In genomic region chr11:117201516-117201866, GRCh38 we compare ENCODE assay signal across 12 cellular contexts. TPM values are rescaled to one million over a fixed set of nuclear protein-coding genes. Genes with fewer than 3 reads are reported as not detected.
DNase-seq lines count a peak whose midpoint lies in the region; ATAC-seq and TF ChIP-seq lines count a peak whose summit lies in the region.
"Had no signal": no experiment of that assay in that cellular context is flagged by ENCODE, and none has a peak within 500 bp of the region (broad histone marks: within the 10 kb centered on the region; RNA-seq: fewer than 3 reads in every experiment).

No MANE protein-coding gene starts in this region.

- POLR2A ChIA-PET in PC-3 (lab: Charles Lee; ENCODE audit: unreplicated experiment): no interaction called here

- BruUV-seq in PC-3 (replicated peaks; lab: Mats Ljungman, UMichigan): no TSS peak

- no peak for ATAC-seq in heart left ventricle
- no peak for ATAC-seq in left cardiac atrium
- no peak for ATAC-seq in aorta (ENCODE audit: low FRiP score)
- ATAC-seq in PC-3: no peak

- H4K20me1 ChIP-seq in osteoblast (ENCODE audit: insufficient read depth, low read length) (peaks cover 59% of the 10 kb centered on the region), PC-3 (ENCODE audit: low read length) (no peaks in the 10 kb centered on the region)

- no peak for TF ChIP-seq POLR2A in heart left ventricle (IDR thresholded peaks at IDR 0.05)

- intact Hi-C loops in heart left ventricle (cut with DNase I): no loop called here
- intact Hi-C loops in left cardiac atrium (cut with DNase I): no loop called here
- intact Hi-C loops in aorta (cut with DNase I): no loop called here
- intact Hi-C loops in PC-3 (cut with micrococcal nuclease): no loop called here

- H3K27me3 ChIP-seq in heart left ventricle: no peaks in the 10 kb centered on the region
- no peaks in the 10 kb centered on the region for H3K27me3 ChIP-seq in osteoblast (ENCODE audit: insufficient read depth, low read length)
- no peaks in the 10 kb centered on the region for H3K27me3 ChIP-seq in aorta (ENCODE audit: control insufficient read depth in 1 of 2, insufficient read depth in 2 of 2, low read length in 1 of 2)
- no peaks in the 10 kb centered on the region for H3K27me3 ChIP-seq in HAP-1 (ENCODE audit: low read depth)
- H3K27me3 ChIP-seq in PC-3 (ENCODE audit: low read length): no peaks in the 10 kb centered on the region

- peak overlapping the region; percentile 91 for H3K4me2 ChIP-seq in osteoblast (ENCODE audit: insufficient read depth, low read length)
- no peak overlapping the region for H3K4me2 ChIP-seq in PC-3 (ENCODE audit: low read length)

- peaks cover 69% of the 10 kb centered on the region for H3K79me2 ChIP-seq in osteoblast (ENCODE audit: insufficient read depth, low read length)
- no peaks in the 10 kb centered on the region for H3K79me2 ChIP-seq in PC-3 (ENCODE audit: low read length)

- H3K9me3 ChIP-seq in heart left ventricle (no peaks in the 10 kb centered on the region), osteoblast (ENCODE audit: low read depth, low read length) (no peaks in the 10 kb centered on the region), aorta (ENCODE audit: control insufficient read depth, low read length) (no peaks in the 10 kb centered on the region), HAP-1 (no peaks in the 10 kb centered on the region), PC-3 (ENCODE audit: low read length) (no peaks in the 10 kb centered on the region)

- CTCF ChIA-PET in PC-3 (lab: Charles Lee): no interaction called here

- H3K9me2 ChIP-seq in PC-3 (replicated peaks; ENCODE audit: low read length): no peaks in the 10 kb centered on the region

- H3K4me3 ChIP-seq in heart left ventricle (peak overlapping the region in 10 of 12 donors; percentile 7 to 80 (median 50)), fibroblast of pulmonary artery (replicated peaks; ENCODE audit: low read depth, low read length) (peak overlapping the region; percentile 67), osteoblast (ENCODE audit: insufficient read depth, low read length) (peak overlapping the region; percentile 96), aorta (ENCODE audit: low read length in 2 of 2) (peak overlapping the region; percentile 38 to 98), HAP-1 (no peak overlapping the region), PC-3 (ENCODE audit: low read length) (no peak overlapping the region)

- DNase-seq in heart left ventricle: peak in 2 of 5 donors; percentile 10 to 40
- no peak for DNase-seq in left cardiac atrium
- peak; percentile 14 for DNase-seq in fibroblast of pulmonary artery (ENCODE audit: low read depth)
- peak; percentile 79 for DNase-seq in osteoblast (ENCODE audit: insufficient read length, low spot score, missing footprints)
- peak in 1 of 2 donors; percentile 52 for DNase-seq in aorta
- no peak for DNase-seq in HAP-1 (ENCODE audit: low spot score in 2 of 2)
- no peak for DNase-seq in PC-3
- no peak for DNase-seq in SKM-1 (lab: John Stamatoyannopoulos, UW; ENCODE audit: unreplicated experiment)
- DNase-seq: naive B cell; NCI-H2171; stimulated activated CD4-positive, alpha-beta T cell treated with anti-CD3 and anti-CD28 coated beads, Interleukin-2, amount 100 ng/mL, for 48 hours; T1000 had no signal

- H3K27ac ChIP-seq in heart left ventricle (peak overlapping the region in 11 of 12 donors; percentile 23 to 99 (median 75)), osteoblast (ENCODE audit: low read depth, low read length) (peak overlapping the region; percentile 96), aorta (ENCODE audit: low read depth in 1 of 2, low read length in 2 of 2) (peak overlapping the region; percentile 62 to 94), PC-3 (ENCODE audit: low read length) (no peak overlapping the region)

- H3F3A ChIP-seq in PC-3 (ENCODE audit: low read length, unreplicated experiment): no peaks in the 10 kb centered on the region

- no peak overlapping the region for H2AFZ ChIP-seq in osteoblast (ENCODE audit: low read length)
- H2AFZ ChIP-seq in PC-3 (ENCODE audit: low read length): no peak overlapping the region

- TF ChIP-seq CTCF in heart left ventricle (IDR thresholded peaks at IDR 0.05) (no peak), fibroblast of pulmonary artery (IDR thresholded peaks at IDR 0.05; ENCODE audit: low read length, missing control alignments) (no peak), osteoblast (IDR thresholded peaks at IDR 0.05; ENCODE audit: extremely low read depth, low read depth, low read length) (no peak), PC-3 (conservative IDR thresholded peaks at IDR 0.05; ENCODE audit: low read depth, low read length) (no peak)

- no peak overlapping the region for H3K9ac ChIP-seq in PC-3 (ENCODE audit: low read length)

- H3K36me3 ChIP-seq in heart left ventricle: peaks cover 0 to 42% (median 32%) of the 10 kb centered on the region in 9 donors
- H3K36me3 ChIP-seq in osteoblast (ENCODE audit: insufficient read depth, low read length): peaks cover 64% of the 10 kb centered on the region
- H3K36me3 ChIP-seq in aorta (ENCODE audit: control insufficient read depth in 1 of 2, insufficient read depth in 2 of 2, low read length in 1 of 2): peaks cover 0 to 21% of the 10 kb centered on the region in 2 donors
- H3K36me3 ChIP-seq in HAP-1 (replicated peaks): 0 out of 2 replicates have a peak, but pooled peaks cover 3% of the 10 kb centered on the region
- H3K36me3 ChIP-seq in PC-3 (ENCODE audit: low read depth, low read length): peaks cover 4% of the 10 kb centered on the region; the same call in 1 of the 2 replicates

- in situ Hi-C loops in HAP-1 (cut with MboI; ENCODE audit: low sequenced_read_pairs): no loop called here

- H3K4me1 ChIP-seq in heart left ventricle (peaks cover 0 to 66% (median 30%) of the 10 kb centered on the region in 12 donors), osteoblast (ENCODE audit: insufficient read depth, low read length) (peaks cover 39% of the 10 kb centered on the region), aorta (ENCODE audit: control insufficient read depth in 1 of 2, insufficient read depth in 2 of 2, low read length in 2 of 2) (no peaks in the 10 kb centered on the region), HAP-1 (no peaks in the 10 kb centered on the region), PC-3 (ENCODE audit: insufficient read depth, low read length) (peaks cover 5% of the 10 kb centered on the region; the same call in 1 of the 2 replicates)

- WGBS in heart left ventricle, 4 donors: 40 to 66% (median 49%) methylated on average over 7 to 9 of the region's 9 CpGs
- 2 to 5% methylated on average over 8 to 9 of the region's 9 CpGs for WGBS in aorta, 2 donors

RNA-seq across cellular contexts. Expression of gene TAGLN, which starts 2.3 kb away (rescaled TPM):
- total RNA-seq in heart left ventricle: 100 to 1,000 TPM in 7 of 9 donors, 10 to 100 TPM in 2; 63.7 to 338 (median 173) TPM
- polyA plus RNA-seq in heart left ventricle: 100 to 1,000 TPM; 319 to 399 TPM
- 1,000 to 10,000 TPM in 1 of 2 donors, 100 to 1,000 TPM in 1; 829 to 1,367 TPM for total RNA-seq in left cardiac atrium
- total RNA-seq in osteoblast: 3,614 and 3,853 TPM in 2 replicates
- over 10,000 TPM in 1 of 2 donors, 1,000 to 10,000 TPM in 1; 4,857 to 10,188 TPM for total RNA-seq in aorta
- over 10,000 TPM; 12,625 to 13,815 TPM for polyA plus RNA-seq in aorta
- total RNA-seq in PC-3 (2014; rRNA removed): 8.0 and 10.3 TPM in 2 replicates

RNA-seq across cellular contexts. Expression of gene SIDT2, which starts 22.9 kb away (rescaled TPM):
- total RNA-seq in heart left ventricle: 10 to 100 TPM; 17.2 to 45.5 (median 22.2) TPM
- 10 to 100 TPM; 13.9 to 14.5 TPM for polyA plus RNA-seq in heart left ventricle
- 10 to 100 TPM; 40.8 to 48.5 TPM for total RNA-seq in left cardiac atrium
- 27.5 and 35.7 TPM in 2 replicates for total RNA-seq in osteoblast
- total RNA-seq in aorta: 10 to 100 TPM; 51.2 to 81.3 TPM
- 10 to 100 TPM; 10.4 to 62.9 TPM for polyA plus RNA-seq in aorta
- 13.6 and 22.7 TPM in 2 replicates for total RNA-seq in PC-3 (2014; rRNA removed)

RNA-seq across cellular contexts. Expression of gene PCSK7, which starts 30.4 kb away (rescaled TPM):
- total RNA-seq in heart left ventricle: 10 to 100 TPM; 16.9 to 43.4 (median 25.5) TPM
- polyA plus RNA-seq in heart left ventricle: 10 to 100 TPM; 27.8 to 34.6 TPM
- total RNA-seq in left cardiac atrium: 10 to 100 TPM; 29.2 to 42.5 TPM
- total RNA-seq in osteoblast: 44.5 and 51.9 TPM in 2 replicates
- total RNA-seq in aorta: 10 to 100 TPM; 52.8 to 71.5 TPM
- 10 to 100 TPM; 23.5 to 57.0 TPM for polyA plus RNA-seq in aorta
- 43.6 and 55.1 TPM in 2 replicates for total RNA-seq in PC-3 (2014; rRNA removed)

RNA-seq across cellular contexts. Expression of gene RNF214, which starts 31.0 kb away (rescaled TPM):
- total RNA-seq in heart left ventricle (10 to 100 TPM; 16.1 to 31.9 (median 23.4) TPM), left cardiac atrium (10 to 100 TPM; 20.3 to 21.0 TPM), osteoblast (13.4 and 14.7 TPM in 2 replicates), aorta (10 to 100 TPM; 27.2 to 32.7 TPM), PC-3 (2014; rRNA removed) (7.4 TPM in 2 replicates)
- polyA plus RNA-seq in heart left ventricle (10 to 100 TPM in 1 of 2 donors, 1 to 10 TPM in 1; 8.0 to 12.9 TPM), aorta (10 to 100 TPM; 10.9 to 16.7 TPM)

RNA-seq across cellular contexts. Expression of gene PAFAH1B2, which starts 57.4 kb away (rescaled TPM):
- total RNA-seq in heart left ventricle (10 to 100 TPM; 46.8 to 81.1 (median 68.8) TPM), left cardiac atrium (10 to 100 TPM; 46.2 to 62.5 TPM), osteoblast (141 and 151 TPM in 2 replicates), aorta (10 to 100 TPM; 69.9 to 73.5 TPM), PC-3 (2014; rRNA removed) (88.6 and 91.6 TPM in 2 replicates)
- polyA plus RNA-seq in heart left ventricle (10 to 100 TPM; 16.7 to 33.3 TPM), aorta (10 to 100 TPM; 18.2 to 20.5 TPM)

Comparison
In these comparisons a context has a peak if more than half of its experiments do, and no peak if none do; other contexts are left out.
1. DNase-seq: peak in fibroblast of pulmonary artery (single experiment) and osteoblast (single experiment); none in left cardiac atrium (single experiment), HAP-1 (0 of 2), PC-3 (single experiment) and SKM-1 (single experiment).
2. H3K4me3 ChIP-seq: peak in heart left ventricle (10 of 12), fibroblast of pulmonary artery (single experiment), osteoblast (single experiment) and aorta (2 of 2); none in HAP-1 (single experiment) and PC-3 (single experiment).